ENCODE assay signal across 15 cellular contexts in genomic region chr14:74834682-74835392, GRCh38. TPM values are rescaled to one million over a fixed set of nuclear protein-coding genes. Genes with fewer than 3 reads are reported as not detected.
DNase-seq lines count a peak whose midpoint lies in the region; ATAC-seq, FAIRE-seq and TF ChIP-seq lines count a peak whose summit lies in the region.
"Had no signal": no experiment of that assay in that cellular context is flagged by ENCODE, and none has a peak within 500 bp of the region (broad histone marks: within the 10 kb centered on the region; RNA-seq: fewer than 3 reads in every experiment).

No MANE protein-coding gene starts in this region.

- H2AFZ ChIP-seq in PC-3 (ENCODE audit: low read length), result no peak overlapping the region

- H3K9me2 ChIP-seq in PC-3 (replicated peaks; ENCODE audit: low read length), result no peaks in the 10 kb centered on the region

- no peak overlapping the region for H3K27ac ChIP-seq in CD4-positive, CD25-positive, alpha-beta regulatory T cell (ENCODE audit: insufficient read depth, low read length, poor library complexity, severe bottlenecking)
- H3K27ac ChIP-seq in PC-3 (ENCODE audit: low read length), result no peak overlapping the region
- H3K27ac ChIP-seq: BLaER1, heart right ventricle had no signal

- H4K20me1 ChIP-seq in PC-3 (ENCODE audit: low read length), result no peaks in the 10 kb centered on the region
- H4K20me1 ChIP-seq: BLaER1 had no signal

- H3K79me2 ChIP-seq in PC-3 (ENCODE audit: low read length), result no peaks in the 10 kb centered on the region

- peaks cover 14% of the 10 kb centered on the region for H3K36me3 Mint-ChIP-seq in CD4-positive, CD25-positive, alpha-beta regulatory T cell
- H3K36me3 Mint-ChIP-seq in activated naive CD8-positive, alpha-beta T cell treated with anti-CD3 and anti-CD28 coated beads, Interleukin-2, amount 50 U/mL, for 24 hours (ENCODE audit: low read depth), result peaks cover 26% of the 10 kb centered on the region
- H3K36me3 Mint-ChIP-seq in memory B cell, result peaks cover 6% of the 10 kb centered on the region

- H3K4me1 Mint-ChIP-seq in CD4-positive, CD25-positive, alpha-beta regulatory T cell, result peaks cover 39 to 55% (median 47%) of the 10 kb centered on the region in 4 donors
- H3K4me1 Mint-ChIP-seq in activated naive CD8-positive, alpha-beta T cell treated with anti-CD3 and anti-CD28 coated beads, Interleukin-2, amount 50 U/mL, for 24 hours, result peaks cover 50% of the 10 kb centered on the region
- H3K4me1 Mint-ChIP-seq in memory B cell, result peaks cover 28% of the 10 kb centered on the region

- ATAC-seq in CD4-positive, CD25-positive, alpha-beta regulatory T cell (ENCODE audit: low read depth in 2 of 2), result no peak
- no peak for ATAC-seq in activated naive CD8-positive, alpha-beta T cell treated with anti-CD3 and anti-CD28 coated beads, Interleukin-2, amount 50 U/mL, for 24 hours
- ATAC-seq in memory B cell (ENCODE audit: low read depth), result no peak
- no peak for ATAC-seq in PC-3
- ATAC-seq: heart right ventricle had no signal

- H3K27me3 Mint-ChIP-seq in CD4-positive, CD25-positive, alpha-beta regulatory T cell, result no peaks in the 10 kb centered on the region
- no peaks in the 10 kb centered on the region for H3K27me3 Mint-ChIP-seq in activated naive CD8-positive, alpha-beta T cell treated with anti-CD3 and anti-CD28 coated beads, Interleukin-2, amount 50 U/mL, for 24 hours
- H3K27me3 Mint-ChIP-seq in memory B cell, result no peaks in the 10 kb centered on the region

- H3K27me3 ChIP-seq in CD4-positive, CD25-positive, alpha-beta regulatory T cell (ENCODE audit: control insufficient read depth, insufficient read depth, low read length), result no peaks in the 10 kb centered on the region
- H3K27me3 ChIP-seq in PC-3 (ENCODE audit: low read length), result no peaks in the 10 kb centered on the region
- H3K27me3 ChIP-seq: BLaER1, heart right ventricle had no signal

- POLR2A ChIA-PET in PC-3 (lab: Charles Lee; ENCODE audit: unreplicated experiment), result no interaction called here

- TF ChIP-seq CTCF in D721Med (IDR thresholded peaks at IDR 0.05; ENCODE audit: insufficient read depth, missing control alignments) (no peak), PC-3 (conservative IDR thresholded peaks at IDR 0.05; ENCODE audit: low read depth, low read length) (no peak)

- no peaks in the 10 kb centered on the region for H3F3A ChIP-seq in PC-3 (ENCODE audit: low read length, unreplicated experiment)

- DNase-seq in CD4-positive, CD25-positive, alpha-beta regulatory T cell, result no peak
- DNase-seq in HT1080 (ENCODE audit: low read depth) (peak; percentile 4), memory B cell (ENCODE audit: low spot score in 2 of 2) (no peak), D721Med (ENCODE audit: insufficient read length, low spot score) (no peak), DMS114 treated with DMSO at 0.1 percent for 48 hours (lab: John Stamatoyannopoulos, UW; ENCODE audit: unreplicated experiment) (no peak), PC-3 (no peak), NCI-H524 treated with DMSO at 0.1 percent for 48 hours (lab: John Stamatoyannopoulos, UW) (no peak)
- DNase-seq in activated naive CD8-positive, alpha-beta T cell treated with anti-CD3 and anti-CD28 coated beads, Interleukin-2, amount 50 U/mL, for 24 hours, result no peak
- DNase-seq: anterior cingulate cortex; heart right ventricle; NCI-H187 treated with DMSO at 0.1 percent for 48 hours; posterior cingulate gyrus; stimulated activated CD4-positive, alpha-beta T cell treated with anti-CD3 and anti-CD28 coated beads, Interleukin-1b, Interleukin-23, amount 100 ng/mL, for 48 hours had no signal

- intact Hi-C loops in PC-3 (cut with micrococcal nuclease), result no loop called here

- no peak overlapping the region for H3K9ac ChIP-seq in PC-3 (ENCODE audit: low read length)
- H3K9ac ChIP-seq: BLaER1 had no signal

- FAIRE-seq in D721Med (lab: Jason Lieb, UNC), result no peak
- FAIRE-seq: H1 had no signal

- peaks cover 19% of the 10 kb centered on the region for H3K36me3 ChIP-seq in CD4-positive, CD25-positive, alpha-beta regulatory T cell (ENCODE audit: control insufficient read depth, insufficient read depth, low read length)
- peaks cover 28% of the 10 kb centered on the region for H3K36me3 ChIP-seq in PC-3 (ENCODE audit: low read depth, low read length)

- no peak overlapping the region for H3K4me3 ChIP-seq in CD4-positive, CD25-positive, alpha-beta regulatory T cell (ENCODE audit: low read depth, low read length)
- no peak overlapping the region for H3K4me3 ChIP-seq in PC-3 (ENCODE audit: low read length)
- H3K4me3 ChIP-seq: BLaER1, heart right ventricle had no signal

- BruUV-seq in PC-3 (replicated peaks; lab: Mats Ljungman, UMichigan), result no TSS peak

- H3K4me3 Mint-ChIP-seq in CD4-positive, CD25-positive, alpha-beta regulatory T cell, result peak overlapping the region in 3 of 4 donors; percentile 4 to 11 (median 4)
- no peak overlapping the region for H3K4me3 Mint-ChIP-seq in activated naive CD8-positive, alpha-beta T cell treated with anti-CD3 and anti-CD28 coated beads, Interleukin-2, amount 50 U/mL, for 24 hours
- H3K4me3 Mint-ChIP-seq in memory B cell, result no peak overlapping the region

- no peak overlapping the region for H3K4me2 ChIP-seq in PC-3 (ENCODE audit: low read length)
- H3K4me2 ChIP-seq: BLaER1 had no signal

- H3K27ac Mint-ChIP-seq in CD4-positive, CD25-positive, alpha-beta regulatory T cell, result peak overlapping the region; percentile 85 to 94 (median 92)
- peak overlapping the region; percentile 28 for H3K27ac Mint-ChIP-seq in activated naive CD8-positive, alpha-beta T cell treated with anti-CD3 and anti-CD28 coated beads, Interleukin-2, amount 50 U/mL, for 24 hours
- H3K27ac Mint-ChIP-seq in memory B cell, result peak overlapping the region; percentile 49

- H3K9me3 ChIP-seq in CD4-positive, CD25-positive, alpha-beta regulatory T cell (ENCODE audit: control insufficient read depth in 2 of 2, low read length in 2 of 2), result no peaks in the 10 kb centered on the region
- H3K9me3 ChIP-seq in PC-3 (ENCODE audit: low read length), result no peaks in the 10 kb centered on the region
- H3K9me3 ChIP-seq: BLaER1, heart right ventricle had no signal

- peaks cover 37% of the 10 kb centered on the region for H3K4me1 ChIP-seq in CD4-positive, CD25-positive, alpha-beta regulatory T cell (ENCODE audit: control insufficient read depth, insufficient read depth, low read length, poor library complexity, severe bottlenecking)
- H3K4me1 ChIP-seq in PC-3 (ENCODE audit: insufficient read depth, low read length), result no peaks in the 10 kb centered on the region

- CTCF ChIA-PET in PC-3 (lab: Charles Lee), result no interaction called here

- no peaks in the 10 kb centered on the region for H3K9me3 Mint-ChIP-seq in CD4-positive, CD25-positive, alpha-beta regulatory T cell
- no peaks in the 10 kb centered on the region for H3K9me3 Mint-ChIP-seq in activated naive CD8-positive, alpha-beta T cell treated with anti-CD3 and anti-CD28 coated beads, Interleukin-2, amount 50 U/mL, for 24 hours
- H3K9me3 Mint-ChIP-seq in memory B cell, result no peaks in the 10 kb centered on the region

RNA-seq across cellular contexts. Expression of gene PROX2, which starts 41.1 kb away (rescaled TPM):
- not detected for total RNA-seq in CD4-positive, CD25-positive, alpha-beta regulatory T cell
- polyA plus RNA-seq in CD4-positive, CD25-positive, alpha-beta regulatory T cell, result under 1 TPM in 1 of 4 donors, not detected in 3; 0.21 TPM
- total RNA-seq in HT1080 (2014; rRNA removed; shearing (Covaris generic)), result 0.03 TPM in 1 of 2 replicates, not detected in the other
- polyA plus RNA-seq in HT1080 (2015; cell fraction: cytosol; rRNA removed), result not detected in 2 replicates
- not detected in 2 replicates for polyA plus RNA-seq in HT1080 (2015; cell fraction: nucleus; rRNA removed)
- total RNA-seq in PC-3 (2014; rRNA removed), result not detected in 2 replicates
- total RNA-seq: H1, heart right ventricle had no signal
- polyA plus RNA-seq: heart right ventricle had no signal

RNA-seq across cellular contexts. Expression of gene DLST, which starts 46.9 kb away (rescaled TPM):
- total RNA-seq in CD4-positive, CD25-positive, alpha-beta regulatory T cell, result 122 TPM
- 10 to 100 TPM in 2 of 4 donors, 1 to 10 TPM in 2; 8.1 to 11.7 (median 10.2) TPM for polyA plus RNA-seq in CD4-positive, CD25-positive, alpha-beta regulatory T cell
- total RNA-seq in HT1080 (2014; rRNA removed; shearing (Covaris generic)), result 67.9 and 80.2 TPM in 2 replicates
- polyA plus RNA-seq in HT1080 (2015; cell fraction: cytosol; rRNA removed), result 97.7 and 104 TPM in 2 replicates
- 206 and 220 TPM in 2 replicates for polyA plus RNA-seq in HT1080 (2015; cell fraction: nucleus; rRNA removed)
- total RNA-seq in PC-3 (2014; rRNA removed), result 56.9 and 61.1 TPM in 2 replicates

Comparison
In these comparisons a context has a peak if more than half of its experiments do, and no peak if none do; other contexts are left out.
1. H3K27ac Mint-ChIP-seq: peak in every context shown above with its lines; median percentile 92 in CD4-positive, CD25-positive, alpha-beta regulatory T cell; 49 in memory B cell; 28 in activated naive CD8-positive, alpha-beta T cell treated with anti-CD3 and anti-CD28 coated beads, Interleukin-2, amount 50 U/mL, for 24 hours.
2. H3K4me3 Mint-ChIP-seq: peak in CD4-positive, CD25-positive, alpha-beta regulatory T cell (3 of 4); none in activated naive CD8-positive, alpha-beta T cell treated with anti-CD3 and anti-CD28 coated beads, Interleukin-2, amount 50 U/mL, for 24 hours (single experiment) and memory B cell (single experiment).